In the genomic region with DNA sequence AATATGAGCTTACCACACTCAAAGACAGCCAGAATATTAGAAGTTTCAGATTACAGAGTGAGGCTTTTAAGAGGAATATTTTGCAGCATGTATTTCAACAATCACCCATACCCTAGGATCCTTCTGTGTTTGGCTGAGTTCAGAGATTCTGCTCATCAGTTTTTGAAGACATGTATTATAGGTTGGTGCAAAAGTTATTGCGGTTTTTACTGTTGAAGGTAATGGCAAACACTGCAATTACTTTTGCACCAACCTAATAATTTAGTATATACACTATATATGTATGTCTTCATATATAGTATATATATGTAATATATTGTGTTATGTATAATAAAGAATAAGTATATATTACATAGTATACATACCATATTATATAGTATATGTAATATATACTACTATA, we compare ENCODE assay signal across 20 cellular contexts.
"Had no signal": no experiment of that assay in that cellular context is flagged by ENCODE, and none has a peak within 500 bp of the region (broad histone marks: within the 10 kb centered on the region; RNA-seq: fewer than 3 reads in every experiment).

No MANE protein-coding gene starts in this region.

- DNase-seq: Kasumi-1, MM.1S, NCI-H1092 treated with DMSO at 0.1 percent for 48 hours, NCI-H1436, NCI-H187, NCI-H2029, NCI-H2081 treated with DMSO at 0.1 percent for 48 hours, NCI-H2171, NCI-H226, NCI-H446, NCI-H510A, NCI-H524 treated with DMSO at 0.1 percent for 48 hours, NCI-H69, NCI-H774, SHP77, SK-N-SH, T-helper 1 cell had no signal

- ATAC-seq: K562 had no signal

- FAIRE-seq: K562 had no signal

- H3K9me2 ChIP-seq: SK-N-SH had no signal

- H3K4me3 ChIP-seq: K562 had no signal

- H3K27ac ChIP-seq: KMS-11, RWPE1 had no signal

- H3K9me3 ChIP-seq: SK-N-SH had no signal

- H3K9ac ChIP-seq: KMS-11, SK-N-SH had no signal

- H3K4me2 ChIP-seq: KMS-11, SK-N-SH had no signal
